10 cellular contexts compared by ENCODE assay signal in genomic region chr3:101842245-101842934, GRCh38. TPM values are rescaled to one million over a fixed set of nuclear protein-coding genes. Genes with fewer than 3 reads are reported as not detected.
DNase-seq lines count a peak whose midpoint lies in the region; ATAC-seq and TF ChIP-seq lines count a peak whose summit lies in the region.
"Had no signal": no experiment of that assay in that cellular context is flagged by ENCODE, and none has a peak within 500 bp of the region (broad histone marks: within the 10 kb centered on the region; RNA-seq: fewer than 3 reads in every experiment).

No MANE protein-coding gene starts in this region.

- H3K9me3 ChIP-seq in neural progenitor cell (ENCODE audit: low read depth): no peaks in the 10 kb centered on the region
- H3K9me3 ChIP-seq in sigmoid colon: no peaks in the 10 kb centered on the region

- peaks cover 2% of the 10 kb centered on the region for H3K36me3 Mint-ChIP-seq in neural progenitor cell

- peaks cover 7% of the 10 kb centered on the region for H3K4me1 Mint-ChIP-seq in neural progenitor cell

- intact Hi-C loops in sigmoid colon (cut with DNase I): no loop called here

- peak overlapping the region; percentile 39 for H3K4me2 ChIP-seq in neural progenitor cell

- DNase-seq in EL (peak; percentile 92), choroid plexus epithelial cell (ENCODE audit: low read depth) (peak; percentile 54), neural progenitor cell (ENCODE audit: low spot score) (peak; percentile 87), sigmoid colon (no peak), NCI-H1092 treated with DMSO at 0.1 percent for 48 hours (lab: John Stamatoyannopoulos, UW) (no peak)
- DNase-seq: activated CD4-positive, alpha-beta memory T cell treated with anti-CD3 and anti-CD28 coated beads, Interleukin-2, amount 10 ng/mL, durations not matched to agents 7 days and 5 days; NCI-H2107 had no signal

- peak overlapping the region; percentile 81 for H3K27ac ChIP-seq in neural progenitor cell
- H3K27ac ChIP-seq in sigmoid colon: no peak overlapping the region

- no peak overlapping the region for H3K4me3 ChIP-seq in choroid plexus epithelial cell (ENCODE audit: low read depth, low read length)
- H3K4me3 ChIP-seq in neural progenitor cell: no peak overlapping the region
- H3K4me3 ChIP-seq in sigmoid colon: no peak overlapping the region

- no peak overlapping the region for H3K4me3 Mint-ChIP-seq in neural progenitor cell
- H3K4me3 Mint-ChIP-seq: activated CD4-positive, alpha-beta memory T cell treated with anti-CD3 and anti-CD28 coated beads, Interleukin-2, amount 10 ng/mL, durations not matched to agents 7 days and 5 days had no signal

- H3K27me3 Mint-ChIP-seq in neural progenitor cell (ENCODE audit: insufficient read depth, low read depth): peaks cover 3% of the 10 kb centered on the region
- H3K27me3 Mint-ChIP-seq: activated CD4-positive, alpha-beta memory T cell treated with anti-CD3 and anti-CD28 coated beads, Interleukin-2, amount 10 ng/mL, durations not matched to agents 7 days and 5 days had no signal

- WGBS in sigmoid colon, 2 donors: 87 to 96% methylated on average over 2 of the region's 2 CpGs

- peaks cover 3% of the 10 kb centered on the region for H3K9me3 Mint-ChIP-seq in neural progenitor cell

- no peak overlapping the region for H2AFZ ChIP-seq in neural progenitor cell (replicated peaks)

- no peak for TF ChIP-seq POLR2A in sigmoid colon (IDR thresholded peaks at IDR 0.05)

- H3K36me3 ChIP-seq in neural progenitor cell (no peaks in the 10 kb centered on the region), sigmoid colon (no peaks in the 10 kb centered on the region)

- TF ChIP-seq EP300 in Ishikawa (IDR thresholded peaks at IDR 0.05; ENCODE audit: borderline replicate concordance) (peak; percentile 38; the same call in 1 of the 2 replicates), sigmoid colon (IDR thresholded peaks at IDR 0.05) (no peak)

- no peaks in the 10 kb centered on the region for H3K79me2 ChIP-seq in neural progenitor cell (ENCODE audit: low read depth)

- TF ChIP-seq CTCF in choroid plexus epithelial cell (conservative IDR thresholded peaks at IDR 0.05; ENCODE audit: low read depth, low read length) (no peak), neural progenitor cell (IDR thresholded peaks at IDR 0.05) (no peak), sigmoid colon (IDR thresholded peaks at IDR 0.05) (no peak)

- H3K9ac ChIP-seq in neural progenitor cell: no peak overlapping the region

- no peak overlapping the region for H3K27ac Mint-ChIP-seq in neural progenitor cell
- H3K27ac Mint-ChIP-seq: activated CD4-positive, alpha-beta memory T cell treated with anti-CD3 and anti-CD28 coated beads, Interleukin-2, amount 10 ng/mL, durations not matched to agents 7 days and 5 days had no signal

- TF ChIP-seq RAD21 in Ishikawa (IDR thresholded peaks at IDR 0.05; ENCODE audit: low read depth): no peak

- H3K27me3 ChIP-seq in neural progenitor cell: no peaks in the 10 kb centered on the region
- no peaks in the 10 kb centered on the region for H3K27me3 ChIP-seq in sigmoid colon

- peaks cover 3% of the 10 kb centered on the region for H3F3A ChIP-seq in neural progenitor cell (ENCODE audit: low read depth)

- ATAC-seq in GM19395 (IDR thresholded peaks at IDR 0.05; ENCODE audit: unreplicated experiment) (no peak), GM19452 (IDR thresholded peaks at IDR 0.05; ENCODE audit: unreplicated experiment) (no peak)

- H3K4me1 ChIP-seq in neural progenitor cell (peaks cover 11% of the 10 kb centered on the region), sigmoid colon (peaks cover 0 to 13% (median 8%) of the 10 kb centered on the region in 4 donors)

- H4K20me1 ChIP-seq in neural progenitor cell (ENCODE audit: low read depth): no peaks in the 10 kb centered on the region

TF ChIP-seq in Ishikawa, 13 proteins besides CTCF, POLR2A, EP300 and RAD21:
- no peak for TF ChIP-seq REST (IDR thresholded peaks at IDR 0.05; ENCODE audit: low read depth)
- 0 out of 2 replicates have a peak, but pooled peaks have one; percentile 14 for TF ChIP-seq MAX (IDR thresholded peaks at IDR 0.05)
- TF ChIP-seq TEAD4 (IDR thresholded peaks at IDR 0.05): peak; percentile 99
- TF ChIP-seq USF1 (IDR thresholded peaks at IDR 0.05): no peak
- TF ChIP-seq TCF12 (IDR thresholded peaks at IDR 0.05; ENCODE audit: low read depth): peak; percentile 52; the same call in 1 of the 2 replicates
TF ChIP-seq in Ishikawa: peak in this region for 3.

RNA-seq across cellular contexts. Expression of gene NFKBIZ, which starts 6.9 kb away (rescaled TPM):
- 14.7 and 19.7 TPM in 2 replicates for total RNA-seq in neural progenitor cell (ENCODE audit: low replicate concordance)
- total RNA-seq in sigmoid colon: 100 to 1,000 TPM in 1 of 4 donors, 10 to 100 TPM in 3; 49.9 to 121 (median 58.1) TPM
- polyA plus RNA-seq in sigmoid colon: 10 to 100 TPM in 2 of 3 donors, 1 to 10 TPM in 1; 4.2 to 55.0 (median 14.3) TPM

Comparison
In these comparisons a context has a peak if more than half of its experiments do, and no peak if none do; other contexts are left out.
1. DNase-seq: peak in EL (single experiment), choroid plexus epithelial cell (single experiment) and neural progenitor cell (single experiment); none in sigmoid colon (single experiment) and NCI-H1092 treated with DMSO at 0.1 percent for 48 hours (single experiment).